ENCODE assay signal across 12 cellular contexts in the genomic region with DNA sequence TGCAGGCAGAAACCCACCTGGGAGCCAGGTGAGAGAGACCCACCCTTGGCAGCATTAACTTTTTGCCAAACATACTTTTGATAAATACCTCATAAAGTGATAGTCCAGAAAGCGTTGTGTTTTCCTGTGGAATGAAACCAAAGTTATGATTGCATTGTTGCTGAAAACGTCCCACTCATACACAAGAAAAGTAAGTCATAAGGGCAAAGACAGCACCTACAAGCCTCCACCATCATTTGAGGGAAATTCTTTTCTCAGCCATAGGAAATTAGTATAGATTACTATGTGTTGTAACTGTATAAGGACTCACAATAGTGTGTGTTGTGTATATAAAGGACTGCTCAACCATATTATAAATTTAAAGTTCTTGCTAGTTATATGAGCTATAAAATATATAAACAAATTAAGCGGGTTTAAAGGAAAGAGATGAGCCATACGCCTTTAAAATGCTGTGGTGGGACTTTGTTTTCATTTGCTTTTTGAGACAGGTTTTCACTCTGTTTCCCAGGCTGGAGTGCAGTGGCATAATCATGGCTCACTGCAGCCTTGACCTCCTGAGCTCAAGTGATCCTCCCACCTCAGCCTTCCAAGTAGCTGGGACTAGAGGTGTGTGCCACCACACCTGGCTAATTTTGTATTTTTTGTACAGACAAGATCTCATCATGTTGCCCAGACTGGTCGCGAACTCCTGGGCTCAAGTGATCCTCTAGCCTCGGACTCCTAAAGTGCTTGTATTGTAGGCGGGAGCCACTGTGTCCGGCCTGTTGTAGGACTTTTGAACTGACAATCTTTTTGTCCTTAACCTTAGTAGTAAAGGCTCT.
A peak's percentile ranks its signal among the peaks of the same experiment; 100 is the strongest.
DNase-seq lines count a peak whose midpoint lies in the region; ATAC-seq, FAIRE-seq and TF ChIP-seq lines count a peak whose summit lies in the region.
"Had no signal": no experiment of that assay in that cellular context is flagged by ENCODE, and none has a peak within 500 bp of the region (broad histone marks: within the 10 kb centered on the region; RNA-seq: fewer than 3 reads in every experiment).

No MANE protein-coding gene starts in this region.

- FAIRE-seq in HepG2 (lab: Jason Lieb, UNC) (peak; percentile 15), endothelial cell of umbilical vein (lab: Jason Lieb, UNC) (no peak)
- FAIRE-seq: GM18507 had no signal

- DNase-seq in HepG2 (ENCODE audit: low spot score) (no peak), right lobe of liver (no peak), endothelial cell of umbilical vein (ENCODE audit: low read depth, low spot score) (no peak), osteoblast (ENCODE audit: insufficient read length, low spot score, missing footprints) (no peak), aorta (no peak), posterior cingulate gyrus (no peak), GM20000 (ENCODE audit: low spot score) (no peak)
- DNase-seq: activated naive CD8-positive, alpha-beta T cell treated with anti-CD3 and anti-CD28 coated beads, Interleukin-2, amount 50 U/mL, for 24 hours; activated T-cell treated with anti-CD3 and anti-CD28 coated beads for 4 hours; T-helper 2 cell had no signal

- in situ Hi-C loops in HepG2 (cut with HindIII; ENCODE audit: extremely low pct_ligation_motif_present, low pct_unique_long_range_greater_than_20kb), result no loop called here

- peaks cover 68% of the 10 kb centered on the region for H3K4me1 ChIP-seq in HepG2 (ENCODE audit: insufficient read depth, low read length)
- peaks cover 0 to 4% (median 0%) of the 10 kb centered on the region in 4 donors for H3K4me1 ChIP-seq in right lobe of liver
- H3K4me1 ChIP-seq in endothelial cell of umbilical vein (ENCODE audit: control insufficient read depth, extremely low read depth, insufficient read depth, low read length), result peaks cover 51% of the 10 kb centered on the region
- peaks cover 57% of the 10 kb centered on the region for H3K4me1 ChIP-seq in osteoblast (ENCODE audit: insufficient read depth, low read length)
- H3K4me1 ChIP-seq in aorta (ENCODE audit: control insufficient read depth in 1 of 2, insufficient read depth in 2 of 2, low read length in 2 of 2), result peaks cover 0 to 12% of the 10 kb centered on the region in 2 donors

- H3K36me3 ChIP-seq in HepG2 (replicated peaks in 1 of 2; ENCODE audit: control insufficient read depth in 1 of 2, insufficient read depth in 2 of 2, low read length in 2 of 2) (no peaks in the 10 kb centered on the region), right lobe of liver (no peaks in the 10 kb centered on the region), endothelial cell of umbilical vein (ENCODE audit: control insufficient read depth in 2 of 2, extremely low read depth in 1 of 2, insufficient read depth in 2 of 2, low read length in 2 of 2) (no peaks in the 10 kb centered on the region), osteoblast (ENCODE audit: insufficient read depth, low read length) (no peaks in the 10 kb centered on the region), aorta (ENCODE audit: control insufficient read depth in 1 of 2, insufficient read depth in 2 of 2, low read length in 1 of 2) (no peaks in the 10 kb centered on the region)

- no peak for TF ChIP-seq CTCF in HepG2 (CRISPR knock-in tag; IDR thresholded peaks at IDR 0.05)
- TF ChIP-seq CTCF in right lobe of liver (IDR thresholded peaks at IDR 0.05), result no peak
- TF ChIP-seq CTCF in endothelial cell of umbilical vein (IDR thresholded peaks at IDR 0.05; ENCODE audit: extremely low read depth in 1 of 2, insufficient read depth in 1 of 2, low read depth in 1 of 2, low read length in 2 of 2), result no peak
- no peak for TF ChIP-seq CTCF in osteoblast (IDR thresholded peaks at IDR 0.05; ENCODE audit: extremely low read depth, low read depth, low read length)
- TF ChIP-seq CTCF in GM20000 (IDR thresholded peaks at IDR 0.05; ENCODE audit: extremely low read depth, missing control alignments), result no peak

- H2AFZ ChIP-seq in HepG2 (ENCODE audit: low read length) (no peak overlapping the region), endothelial cell of umbilical vein (ENCODE audit: low read depth, low read length) (peak overlapping the region; percentile 38), osteoblast (ENCODE audit: low read length) (no peak overlapping the region)

- POLR2A ChIA-PET in HepG2 (lab: Yijun Ruan, JAX) (interaction anchor here (0.7 to 6.9 kb wide), 29 partner anchors 9 to 1905 kb away, joined by 3 to 167 read pairs (median 5); a partner anchor contains a TSS), endothelial cell of umbilical vein (lab: Charles Lee) (interaction anchor here (1.7 kb wide), 1 partner anchor 19 kb away, joined by 3 read pairs; no protein-coding TSS in a partner anchor)

- 26% methylated on average over 9 of the region's 9 CpGs for WGBS in HepG2 (ENCODE audit: low lambda C conversion rate)
- 69% methylated on average over 6 of the region's 9 CpGs for WGBS in right lobe of liver (ENCODE audit: insufficient coverage, low coverage, low lambda C conversion rate, missing lambda C conversion rate)
- WGBS in aorta, 2 donors, result 69 to 72% methylated on average over 9 of the region's 9 CpGs

- no peaks in the 10 kb centered on the region for H3K27me3 ChIP-seq in HepG2 (ENCODE audit: control insufficient read depth in 1 of 2, insufficient read depth in 2 of 2, low read length in 2 of 2)
- no peaks in the 10 kb centered on the region for H3K27me3 ChIP-seq in right lobe of liver
- H3K27me3 ChIP-seq in endothelial cell of umbilical vein (ENCODE audit: control insufficient read depth in 2 of 2, insufficient read depth in 2 of 2, low read length in 2 of 2), result no peaks in the 10 kb centered on the region
- no peaks in the 10 kb centered on the region for H3K27me3 ChIP-seq in osteoblast (ENCODE audit: insufficient read depth, low read length)
- no peaks in the 10 kb centered on the region for H3K27me3 ChIP-seq in aorta (ENCODE audit: control insufficient read depth in 1 of 2, insufficient read depth in 2 of 2, low read length in 1 of 2)

- H3K4me2 ChIP-seq in HepG2 (ENCODE audit: low read depth, low read length), result peak overlapping the region; percentile 64
- peak overlapping the region; percentile 67 for H3K4me2 ChIP-seq in endothelial cell of umbilical vein (ENCODE audit: insufficient read depth, low read length)
- peak overlapping the region; percentile 9 for H3K4me2 ChIP-seq in osteoblast (ENCODE audit: insufficient read depth, low read length)

- CTCF ChIA-PET in HepG2 (lab: Yijun Ruan, JAX; ENCODE audit: low intra/inter-chr PET ratio, low total read pairs), result no interaction called here
- CTCF ChIA-PET in endothelial cell of umbilical vein (lab: Charles Lee), result interaction anchor here (1.0 to 2.8 kb wide), 8 partner anchors 9 to 521 kb away, joined by 3 to 17 read pairs (median 5); no protein-coding TSS in a partner anchor

- H3K9me3 ChIP-seq in HepG2 (ENCODE audit: low read length) (no peaks in the 10 kb centered on the region), right lobe of liver (no peaks in the 10 kb centered on the region), endothelial cell of umbilical vein (replicated peaks; ENCODE audit: control insufficient read depth, insufficient read depth, low read length) (no peaks in the 10 kb centered on the region), osteoblast (ENCODE audit: low read depth, low read length) (no peaks in the 10 kb centered on the region), aorta (ENCODE audit: control insufficient read depth, low read length) (no peaks in the 10 kb centered on the region)

- H3K79me2 ChIP-seq in HepG2 (ENCODE audit: insufficient read depth, low read length), result no peaks in the 10 kb centered on the region
- no peaks in the 10 kb centered on the region for H3K79me2 ChIP-seq in endothelial cell of umbilical vein (ENCODE audit: control insufficient read depth, insufficient read depth, low read length)
- no peaks in the 10 kb centered on the region for H3K79me2 ChIP-seq in osteoblast (ENCODE audit: insufficient read depth, low read length)

- H3K9ac ChIP-seq in HepG2 (ENCODE audit: insufficient read depth, low read depth, low read length) (peak overlapping the region; percentile 74), endothelial cell of umbilical vein (replicated peaks; ENCODE audit: extremely low read depth, insufficient read depth, low read length) (peak overlapping the region; percentile 61)

- H4K20me1 ChIP-seq in HepG2 (ENCODE audit: insufficient read depth, low read length), result no peaks in the 10 kb centered on the region
- no peaks in the 10 kb centered on the region for H4K20me1 ChIP-seq in endothelial cell of umbilical vein (replicated peaks; ENCODE audit: control insufficient read depth, extremely low read depth, insufficient read depth, low read length)
- no peaks in the 10 kb centered on the region for H4K20me1 ChIP-seq in osteoblast (ENCODE audit: insufficient read depth, low read length)

- TF ChIP-seq RAD21 in HepG2 (CRISPR knock-in tag; IDR thresholded peaks at IDR 0.05), result no peak

- dilution Hi-C loops in endothelial cell of umbilical vein (cut with MboI; ENCODE audit: extremely low pct_ligation_motif_present, low sequenced_read_pairs), result no loop called here

- H3K27ac ChIP-seq in HepG2 (ENCODE audit: extremely low read length, insufficient read depth, low read length) (peak overlapping the region; percentile 92), right lobe of liver (no peak overlapping the region), endothelial cell of umbilical vein (ENCODE audit: insufficient read depth, low read depth, low read length) (peak overlapping the region; percentile 100), osteoblast (ENCODE audit: low read depth, low read length) (peak overlapping the region; percentile 99), aorta (ENCODE audit: low read depth in 1 of 2, low read length in 2 of 2) (peak overlapping the region; percentile 87 to 93)

- intact Hi-C loops in HepG2 (cut with micrococcal nuclease; ENCODE audit: unreplicated experiment) (loop anchor here (2.0 to 10.0 kb wide), 2 partner anchors 53 to 313 kb away; no protein-coding TSS in a partner anchor), right lobe of liver (cut with DNase I) (no loop called here), endothelial cell of umbilical vein (cut with micrococcal nuclease) (loop anchor here (2.0 to 10.0 kb wide), 3 partner anchors 153 to 1033 kb away; a partner anchor contains a TSS), aorta (cut with DNase I) (loop anchor here in 1 of 2 donors (10.0 kb wide), 1 partner anchor 203 kb away; a partner anchor contains a TSS), posterior cingulate gyrus (cut with DNase I) (no loop called here)

- TSS peak; percentile 91 for BruUV-seq in HepG2 (replicated peaks; lab: Mats Ljungman, UMichigan)
- no TSS peak for BruUV-seq in endothelial cell of umbilical vein (replicated peaks; lab: Mats Ljungman, UMichigan)

- H3K9me1 ChIP-seq in endothelial cell of umbilical vein (replicated peaks; ENCODE audit: control insufficient read depth, extremely low read depth, insufficient read depth, low read length), result no peaks in the 10 kb centered on the region

- H3K4me3 ChIP-seq in HepG2 (replicated peaks in 1 of 3; ENCODE audit: insufficient read depth in 1 of 3, low read depth in 2 of 3, low read length in 3 of 3) (peak overlapping the region in 1 of 3 experiments; percentile 27; a peak in 2 of 6 replicates), right lobe of liver (no peak overlapping the region), endothelial cell of umbilical vein (replicated peaks in 1 of 3; ENCODE audit: insufficient read depth in 1 of 3, low read depth in 1 of 3, low read length in 3 of 3) (no peak overlapping the region), osteoblast (ENCODE audit: insufficient read depth, low read length) (no peak overlapping the region), aorta (ENCODE audit: low read length in 2 of 2) (no peak overlapping the region)

- ATAC-seq in HepG2, result peak; percentile 3; the same call in 1 of the 3 replicates
- no peak for ATAC-seq in right lobe of liver
- ATAC-seq in aorta (ENCODE audit: low FRiP score), result no peak
- no peak for ATAC-seq in HG03378 (IDR thresholded peaks at IDR 0.05; ENCODE audit: unreplicated experiment)
- ATAC-seq: activated naive CD8-positive, alpha-beta T cell treated with anti-CD3 and anti-CD28 coated beads, Interleukin-2, amount 50 U/mL, for 24 hours had no signal

- TF ChIP-seq EP300 in HepG2 (IDR thresholded peaks at IDR 0.05; ENCODE audit: low read depth in 2 of 2, low read length in 2 of 2) (no peak), HepG2 (CRISPR knock-in tag; IDR thresholded peaks at IDR 0.05; ENCODE audit: borderline replicate concordance) (no peak)

- TF ChIP-seq POLR2A in HepG2 (IDR thresholded peaks at IDR 0.05; ENCODE audit: insufficient read depth in 1 of 2, low read depth in 2 of 2, low read length in 2 of 2) (no peak), right lobe of liver (IDR thresholded peaks at IDR 0.05) (no peak), endothelial cell of umbilical vein (IDR thresholded peaks at IDR 0.05; ENCODE audit: low read depth, low read length) (no peak)

Comparison
In these comparisons a context has a peak if more than half of its experiments do, and no peak if none do; other contexts are left out.
1. H3K27ac ChIP-seq: peak in HepG2 (single experiment), endothelial cell of umbilical vein (single experiment), osteoblast (single experiment) and aorta (2 of 2); none in right lobe of liver (0 of 3).
2. intact Hi-C loops: an anchor here in HepG2 (2.0 to 10.0 kb wide) and endothelial cell of umbilical vein (2.0 to 10.0 kb wide); none called in right lobe of liver and posterior cingulate gyrus.
3. H3K4me2 ChIP-seq: peak in every context shown above with its lines; median percentile 67 in endothelial cell of umbilical vein; 64 in HepG2; 9 in osteoblast.